In genomic region chr21:45039309-45040113, GRCh38 we compare ENCODE assay signal across 2 cellular contexts.
TF ChIP-seq lines count a peak whose summit lies in the region.

No MANE protein-coding gene starts in this region.

TF ChIP-seq in SK-N-SH, 30 proteins besides CTCF, POLR2A, EP300 and RAD21 (continued from another document):
- TF ChIP-seq ZBTB33 (IDR thresholded peaks at IDR 0.05; ENCODE audit: borderline replicate concordance, low read depth) (no peak), FOXM1 (IDR thresholded peaks at IDR 0.05; ENCODE audit: low read depth) (no peak), FOXJ3 (CRISPR knock-in tag; IDR thresholded peaks at IDR 0.05) (no peak), JUND (IDR thresholded peaks at IDR 0.05) (no peak), NFIC (IDR thresholded peaks at IDR 0.05; ENCODE audit: borderline replicate concordance) (no peak), EZH2phosphoT487 (IDR thresholded peaks at IDR 0.05; ENCODE audit: borderline replicate concordance, low read depth) (no peak), POLR2AphosphoS5 (IDR thresholded peaks at IDR 0.05; ENCODE audit: low read depth, low read length) (no peak), YY1 (IDR thresholded peaks at IDR 0.05; ENCODE audit: low read depth) (no peak), USF1 (IDR thresholded peaks at IDR 0.05; ENCODE audit: borderline replicate concordance, low read depth) (no peak)

TF ChIP-seq in SK-N-SH treated with all-trans-retinoic acid at 6 μM for 48 hours, 23 proteins besides CTCF, POLR2A, EP300 and RAD21 (continued from another document):
- TF ChIP-seq POU6F1 (CRISPR knock-in tag; IDR thresholded peaks at IDR 0.05; ENCODE audit: borderline replicate concordance, low read depth) = no peak
- no peak for TF ChIP-seq PPARA (CRISPR knock-in tag; IDR thresholded peaks at IDR 0.05; ENCODE audit: borderline replicate concordance)
- TF ChIP-seq ZNF8 (CRISPR knock-in tag; IDR thresholded peaks at IDR 0.05) = no peak
- TF ChIP-seq CREB5 (CRISPR knock-in tag; IDR thresholded peaks at IDR 0.05; ENCODE audit: low read depth) = no peak
- no peak for TF ChIP-seq CSRNP3 (CRISPR knock-in tag; IDR thresholded peaks at IDR 0.05)
TF ChIP-seq in SK-N-SH treated with all-trans-retinoic acid at 6 μM for 48 hours: peak in this region for 0.
